In genomic region chr9:125025584-125025983, GRCh38 we compare ENCODE assay signal across 15 cellular contexts.
A peak's percentile ranks its signal among the peaks of the same experiment; 100 is the strongest.
DNase-seq lines count a peak whose midpoint lies in the region; ATAC-seq and TF ChIP-seq lines count a peak whose summit lies in the region.
"Had no signal": no experiment of that assay in that cellular context is flagged by ENCODE, and none has a peak within 500 bp of the region (broad histone marks: within the 10 kb centered on the region; RNA-seq: fewer than 3 reads in every experiment).

No MANE protein-coding gene starts in this region.

- POLR2A ChIA-PET in activated CD4-positive, alpha-beta T cell treated with anti-CD3 and anti-CD28 coated beads for 36 hours (lab: Charles Lee): no interaction called here
- POLR2A ChIA-PET in T-cell (lab: Charles Lee): no interaction called here

- H3K27me3 Mint-ChIP-seq in activated CD4-positive, alpha-beta T cell treated with anti-CD3 and anti-CD28 coated beads for 36 hours: no peaks in the 10 kb centered on the region
- no peaks in the 10 kb centered on the region for H3K27me3 Mint-ChIP-seq in T-cell

- H3K79me2 ChIP-seq in mammary epithelial cell (ENCODE audit: insufficient read depth, low read length): no peaks in the 10 kb centered on the region

- no peaks in the 10 kb centered on the region for H3K9me3 ChIP-seq in mammary epithelial cell (replicated peaks; ENCODE audit: insufficient read depth, low read length)
- H3K9me3 ChIP-seq in breast epithelium: no peaks in the 10 kb centered on the region

- no peak for ATAC-seq in activated CD4-positive, alpha-beta T cell treated with anti-CD3 and anti-CD28 coated beads for 36 hours
- ATAC-seq in T-cell (replicated peaks in 1 of 4): no peak
- ATAC-seq: GM23338 had no signal

- no peak overlapping the region for H2AFZ ChIP-seq in mammary epithelial cell (ENCODE audit: low read depth, low read length)
- H2AFZ ChIP-seq: GM23338 had no signal

- in situ Hi-C loops in mammary epithelial cell (cut with MboI; ENCODE audit: low sequenced_read_pairs in 2 of 2): no loop called here
- in situ Hi-C loops in GM13977 (cut with MboI; ENCODE audit: low pct_unique_long_range_greater_than_20kb, low sequenced_read_pairs, unreplicated experiment): no loop called here

- peaks cover 23% of the 10 kb centered on the region for H3K36me3 Mint-ChIP-seq in activated CD4-positive, alpha-beta T cell treated with anti-CD3 and anti-CD28 coated beads for 36 hours (ENCODE audit: low read depth)
- H3K36me3 Mint-ChIP-seq in T-cell: peaks cover 40% of the 10 kb centered on the region

- H3K4me1 ChIP-seq in mammary epithelial cell (ENCODE audit: insufficient read depth, low read length) (peaks cover 4% of the 10 kb centered on the region), breast epithelium (no peaks in the 10 kb centered on the region)

- no peaks in the 10 kb centered on the region for H3K9me3 Mint-ChIP-seq in activated CD4-positive, alpha-beta T cell treated with anti-CD3 and anti-CD28 coated beads for 36 hours (ENCODE audit: low read depth)
- H3K9me3 Mint-ChIP-seq in T-cell: no peaks in the 10 kb centered on the region
- H3K9me3 Mint-ChIP-seq: GM23338 had no signal

- WGBS in mammary epithelial cell (ENCODE audit: low coverage, missing lambda C conversion rate): 0% methylated on average over 1 of the region's 1 CpG

- DNase-seq in activated CD4-positive, alpha-beta T cell treated with anti-CD3 and anti-CD28 coated beads for 36 hours: no peak
- DNase-seq in activated CD4-positive, alpha-beta T cell treated with anti-CD3 and anti-CD28 coated beads for 1 hour: no peak
- peak; percentile 53 for DNase-seq in mammary epithelial cell
- no peak for DNase-seq in breast epithelium (ENCODE audit: low spot score in 2 of 2)
- DNase-seq in epithelial cell of esophagus (ENCODE audit: low read depth): peak; percentile 9
- no peak for DNase-seq in T-cell
- DNase-seq in kidney tubule cell (ENCODE audit: low spot score): no peak
- no peak for DNase-seq in GM13977 (ENCODE audit: low spot score)
- DNase-seq: C1 segment of cervical spinal cord, DMS153, NCI-H1417, NCI-H2029, NCI-H510A, NCI-H82 had no signal

- H3K4me3 ChIP-seq in mammary epithelial cell (replicated peaks in 1 of 3; ENCODE audit: insufficient read depth in 1 of 3, low read depth in 2 of 3, low read length in 3 of 3) (no peak overlapping the region), breast epithelium (no peak overlapping the region), epithelial cell of esophagus (ENCODE audit: low read length) (no peak overlapping the region)
- H3K4me3 ChIP-seq: GM23338 had no signal

- H3K4me3 Mint-ChIP-seq in activated CD4-positive, alpha-beta T cell treated with anti-CD3 and anti-CD28 coated beads for 36 hours: no peak overlapping the region
- no peak overlapping the region for H3K4me3 Mint-ChIP-seq in T-cell
- H3K4me3 Mint-ChIP-seq: GM23338 had no signal

- CTCF ChIA-PET in activated CD4-positive, alpha-beta T cell treated with anti-CD3 and anti-CD28 coated beads for 36 hours (lab: Charles Lee): no interaction called here
- CTCF ChIA-PET in mammary epithelial cell (lab: Charles Lee; ENCODE audit: low non-redundant PET) (no interaction called here), T-cell (lab: Charles Lee) (no interaction called here)

- no peak for TF ChIP-seq POLR2A in breast epithelium (IDR thresholded peaks at IDR 0.05)

- H3K36me3 ChIP-seq in mammary epithelial cell (ENCODE audit: insufficient read depth, low read length) (no peaks in the 10 kb centered on the region), breast epithelium (no peaks in the 10 kb centered on the region)

- H3K4me2 ChIP-seq in mammary epithelial cell (ENCODE audit: insufficient read depth, low read depth, low read length): no peak overlapping the region
- H3K4me2 ChIP-seq: GM23338 had no signal

- no peak for TF ChIP-seq CTCF in mammary epithelial cell (conservative IDR thresholded peaks at IDR 0.05 in 1 of 2, IDR thresholded peaks at IDR 0.05 in 1 of 2; ENCODE audit: extremely low read depth in 1 of 2, insufficient read depth in 1 of 2, low read depth in 1 of 2, low read length in 2 of 2)
- TF ChIP-seq CTCF in breast epithelium (IDR thresholded peaks at IDR 0.05): no peak
- TF ChIP-seq CTCF in epithelial cell of esophagus (IDR thresholded peaks at IDR 0.05; ENCODE audit: insufficient read depth, low read depth, low read length, missing control alignments): no peak
- TF ChIP-seq CTCF in GM13977 (IDR thresholded peaks at IDR 0.05; ENCODE audit: extremely low read depth, insufficient read depth, missing control alignments): no peak

- H3K9ac ChIP-seq in mammary epithelial cell (ENCODE audit: insufficient read depth, low read length): no peak overlapping the region

- peaks cover 5% of the 10 kb centered on the region for H3K4me1 Mint-ChIP-seq in activated CD4-positive, alpha-beta T cell treated with anti-CD3 and anti-CD28 coated beads for 36 hours
- no peaks in the 10 kb centered on the region for H3K4me1 Mint-ChIP-seq in T-cell
- H3K4me1 Mint-ChIP-seq: GM23338 had no signal

- dilution Hi-C loops in mammary epithelial cell (cut with HindIII; ENCODE audit: low sequenced_read_pairs): no loop called here

- H4K20me1 ChIP-seq in mammary epithelial cell (ENCODE audit: insufficient read depth, low read length): no peaks in the 10 kb centered on the region

- peak overlapping the region; percentile 55 for H3K27ac Mint-ChIP-seq in activated CD4-positive, alpha-beta T cell treated with anti-CD3 and anti-CD28 coated beads for 36 hours
- no peak overlapping the region for H3K27ac Mint-ChIP-seq in T-cell
- H3K27ac Mint-ChIP-seq: GM23338 had no signal

- intact Hi-C loops in activated CD4-positive, alpha-beta T cell treated with anti-CD3 and anti-CD28 coated beads for 36 hours (cut with DNase I, micrococcal nuclease): no loop called here
- intact Hi-C loops in mammary epithelial cell (cut with micrococcal nuclease) (no loop called here), breast epithelium (cut with DNase I; ENCODE audit: low total_unique reads) (no loop called here)

- H3K27me3 ChIP-seq in mammary epithelial cell (ENCODE audit: insufficient read depth, low read length): no peaks in the 10 kb centered on the region
- H3K27me3 ChIP-seq in breast epithelium: no peaks in the 10 kb centered on the region

- BruUV-seq in mammary epithelial cell (replicated peaks; lab: Mats Ljungman, UMichigan): no TSS peak

- H3K27ac ChIP-seq in mammary epithelial cell (ENCODE audit: insufficient read depth, low read depth, low read length): no peak overlapping the region
- no peak overlapping the region for H3K27ac ChIP-seq in breast epithelium

Comparison
In these comparisons a context has a peak if more than half of its experiments do, and no peak if none do; other contexts are left out.
1. DNase-seq: peak in mammary epithelial cell (single experiment) and epithelial cell of esophagus (single experiment); none in activated CD4-positive, alpha-beta T cell treated with anti-CD3 and anti-CD28 coated beads for 36 hours (single experiment), activated CD4-positive, alpha-beta T cell treated with anti-CD3 and anti-CD28 coated beads for 1 hour (single experiment), breast epithelium (0 of 2), T-cell (0 of 34), kidney tubule cell (single experiment) and GM13977 (single experiment).